ENCODE assay signal across 2 cellular contexts in the genomic region with DNA sequence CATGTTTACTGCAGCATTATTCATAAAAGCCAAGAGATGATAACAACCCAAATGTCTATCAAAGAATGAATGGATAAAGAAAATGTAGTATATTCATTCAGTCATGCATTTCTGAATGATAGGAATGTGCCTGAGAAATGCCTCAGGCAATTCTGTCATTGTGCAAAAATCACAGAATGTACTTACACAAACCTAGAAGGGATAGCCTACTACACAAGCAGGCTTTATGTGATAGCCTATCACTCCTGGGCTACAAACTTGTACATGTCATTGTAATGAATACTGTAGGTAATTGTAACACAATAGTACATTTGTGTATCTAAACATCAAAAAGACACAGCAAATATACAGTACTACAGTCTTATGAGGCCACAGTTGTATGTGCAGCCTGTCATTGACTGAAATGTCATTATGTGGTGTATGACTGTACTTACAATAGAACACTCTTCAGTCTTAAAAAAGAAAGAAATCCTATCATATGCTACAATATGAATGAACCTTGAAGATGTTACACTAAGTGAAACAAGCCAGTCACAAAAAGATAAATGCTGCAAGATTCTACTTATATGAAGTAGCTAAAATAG.
TF ChIP-seq lines count a peak whose summit lies in the region.

No MANE protein-coding gene starts in this region.

TF ChIP-seq in SK-N-SH treated with all-trans-retinoic acid at 6 μM for 48 hours, 23 proteins besides CTCF, POLR2A, EP300 and RAD21 (continued from another document):
- TF ChIP-seq, protein P1, sequence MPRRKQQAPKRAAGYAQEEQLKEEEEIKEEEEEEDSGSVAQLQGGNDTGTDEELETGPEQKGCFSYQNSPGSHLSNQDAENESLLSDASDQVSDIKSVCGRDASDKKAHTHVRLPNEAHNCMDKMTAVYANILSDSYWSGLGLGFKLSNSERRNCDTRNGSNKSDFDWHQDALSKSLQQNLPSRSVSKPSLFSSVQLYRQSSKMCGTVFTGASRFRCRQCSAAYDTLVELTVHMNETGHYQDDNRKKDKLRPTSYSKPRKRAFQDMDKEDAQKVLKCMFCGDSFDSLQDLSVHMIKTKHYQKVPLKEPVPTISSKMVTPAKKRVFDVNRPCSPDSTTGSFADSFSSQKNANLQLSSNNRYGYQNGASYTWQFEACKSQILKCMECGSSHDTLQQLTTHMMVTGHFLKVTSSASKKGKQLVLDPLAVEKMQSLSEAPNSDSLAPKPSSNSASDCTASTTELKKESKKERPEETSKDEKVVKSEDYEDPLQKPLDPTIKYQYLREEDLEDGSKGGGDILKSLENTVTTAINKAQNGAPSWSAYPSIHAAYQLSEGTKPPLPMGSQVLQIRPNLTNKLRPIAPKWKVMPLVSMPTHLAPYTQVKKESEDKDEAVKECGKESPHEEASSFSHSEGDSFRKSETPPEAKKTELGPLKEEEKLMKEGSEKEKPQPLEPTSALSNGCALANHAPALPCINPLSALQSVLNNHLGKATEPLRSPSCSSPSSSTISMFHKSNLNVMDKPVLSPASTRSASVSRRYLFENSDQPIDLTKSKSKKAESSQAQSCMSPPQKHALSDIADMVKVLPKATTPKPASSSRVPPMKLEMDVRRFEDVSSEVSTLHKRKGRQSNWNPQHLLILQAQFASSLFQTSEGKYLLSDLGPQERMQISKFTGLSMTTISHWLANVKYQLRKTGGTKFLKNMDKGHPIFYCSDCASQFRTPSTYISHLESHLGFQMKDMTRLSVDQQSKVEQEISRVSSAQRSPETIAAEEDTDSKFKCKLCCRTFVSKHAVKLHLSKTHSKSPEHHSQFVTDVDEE (CRISPR knock-in tag; IDR thresholded peaks at IDR 0.05): no peak
- TF ChIP-seq, protein P2, sequence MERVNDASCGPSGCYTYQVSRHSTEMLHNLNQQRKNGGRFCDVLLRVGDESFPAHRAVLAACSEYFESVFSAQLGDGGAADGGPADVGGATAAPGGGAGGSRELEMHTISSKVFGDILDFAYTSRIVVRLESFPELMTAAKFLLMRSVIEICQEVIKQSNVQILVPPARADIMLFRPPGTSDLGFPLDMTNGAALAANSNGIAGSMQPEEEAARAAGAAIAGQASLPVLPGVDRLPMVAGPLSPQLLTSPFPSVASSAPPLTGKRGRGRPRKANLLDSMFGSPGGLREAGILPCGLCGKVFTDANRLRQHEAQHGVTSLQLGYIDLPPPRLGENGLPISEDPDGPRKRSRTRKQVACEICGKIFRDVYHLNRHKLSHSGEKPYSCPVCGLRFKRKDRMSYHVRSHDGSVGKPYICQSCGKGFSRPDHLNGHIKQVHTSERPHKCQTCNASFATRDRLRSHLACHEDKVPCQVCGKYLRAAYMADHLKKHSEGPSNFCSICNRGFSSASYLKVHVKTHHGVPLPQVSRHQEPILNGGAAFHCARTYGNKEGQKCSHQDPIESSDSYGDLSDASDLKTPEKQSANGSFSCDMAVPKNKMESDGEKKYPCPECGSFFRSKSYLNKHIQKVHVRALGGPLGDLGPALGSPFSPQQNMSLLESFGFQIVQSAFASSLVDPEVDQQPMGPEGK (CRISPR knock-in tag; IDR thresholded peaks at IDR 0.05; ENCODE audit: borderline replicate concordance): no peak
- no peak for TF ChIP-seq ARNTL (CRISPR knock-in tag; IDR thresholded peaks at IDR 0.05; ENCODE audit: borderline replicate concordance, low read depth)
- TF ChIP-seq, protein P3, sequence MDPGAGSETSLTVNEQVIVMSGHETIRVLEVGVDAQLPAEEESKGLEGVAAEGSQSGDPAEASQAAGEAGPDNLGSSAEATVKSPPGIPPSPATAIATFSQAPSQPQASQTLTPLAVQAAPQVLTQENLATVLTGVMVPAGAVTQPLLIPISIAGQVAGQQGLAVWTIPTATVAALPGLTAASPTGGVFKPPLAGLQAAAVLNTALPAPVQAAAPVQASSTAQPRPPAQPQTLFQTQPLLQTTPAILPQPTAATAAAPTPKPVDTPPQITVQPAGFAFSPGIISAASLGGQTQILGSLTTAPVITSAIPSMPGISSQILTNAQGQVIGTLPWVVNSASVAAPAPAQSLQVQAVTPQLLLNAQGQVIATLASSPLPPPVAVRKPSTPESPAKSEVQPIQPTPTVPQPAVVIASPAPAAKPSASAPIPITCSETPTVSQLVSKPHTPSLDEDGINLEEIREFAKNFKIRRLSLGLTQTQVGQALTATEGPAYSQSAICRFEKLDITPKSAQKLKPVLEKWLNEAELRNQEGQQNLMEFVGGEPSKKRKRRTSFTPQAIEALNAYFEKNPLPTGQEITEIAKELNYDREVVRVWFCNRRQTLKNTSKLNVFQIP (CRISPR knock-in tag; IDR thresholded peaks at IDR 0.05; ENCODE audit: borderline replicate concordance, low read depth): no peak

TF ChIP-seq in SK-N-SH, 30 proteins besides CTCF, POLR2A, EP300 and RAD21 (continued from another document):
- TF ChIP-seq, protein P4, sequence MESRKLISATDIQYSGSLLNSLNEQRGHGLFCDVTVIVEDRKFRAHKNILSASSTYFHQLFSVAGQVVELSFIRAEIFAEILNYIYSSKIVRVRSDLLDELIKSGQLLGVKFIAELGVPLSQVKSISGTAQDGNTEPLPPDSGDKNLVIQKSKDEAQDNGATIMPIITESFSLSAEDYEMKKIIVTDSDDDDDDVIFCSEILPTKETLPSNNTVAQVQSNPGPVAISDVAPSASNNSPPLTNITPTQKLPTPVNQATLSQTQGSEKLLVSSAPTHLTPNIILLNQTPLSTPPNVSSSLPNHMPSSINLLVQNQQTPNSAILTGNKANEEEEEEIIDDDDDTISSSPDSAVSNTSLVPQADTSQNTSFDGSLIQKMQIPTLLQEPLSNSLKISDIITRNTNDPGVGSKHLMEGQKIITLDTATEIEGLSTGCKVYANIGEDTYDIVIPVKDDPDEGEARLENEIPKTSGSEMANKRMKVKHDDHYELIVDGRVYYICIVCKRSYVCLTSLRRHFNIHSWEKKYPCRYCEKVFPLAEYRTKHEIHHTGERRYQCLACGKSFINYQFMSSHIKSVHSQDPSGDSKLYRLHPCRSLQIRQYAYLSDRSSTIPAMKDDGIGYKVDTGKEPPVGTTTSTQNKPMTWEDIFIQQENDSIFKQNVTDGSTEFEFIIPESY (IDR thresholded peaks at IDR 0.05; ENCODE audit: borderline replicate concordance, low read depth): no peak
- TF ChIP-seq SMC3 (IDR thresholded peaks at IDR 0.05; ENCODE audit: low read depth, low read length) (no peak), SIN3A (IDR thresholded peaks at IDR 0.05; ENCODE audit: borderline replicate concordance, low read depth, low read length) (no peak), RFX5 (IDR thresholded peaks at IDR 0.05; ENCODE audit: low read length) (no peak), NFIC (IDR thresholded peaks at IDR 0.05; ENCODE audit: borderline replicate concordance) (no peak)
- TF ChIP-seq, protein P5, sequence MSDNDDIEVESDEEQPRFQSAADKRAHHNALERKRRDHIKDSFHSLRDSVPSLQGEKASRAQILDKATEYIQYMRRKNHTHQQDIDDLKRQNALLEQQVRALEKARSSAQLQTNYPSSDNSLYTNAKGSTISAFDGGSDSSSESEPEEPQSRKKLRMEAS (IDR thresholded peaks at IDR 0.05; ENCODE audit: low read depth): no peak
- TF ChIP-seq, protein P6, sequence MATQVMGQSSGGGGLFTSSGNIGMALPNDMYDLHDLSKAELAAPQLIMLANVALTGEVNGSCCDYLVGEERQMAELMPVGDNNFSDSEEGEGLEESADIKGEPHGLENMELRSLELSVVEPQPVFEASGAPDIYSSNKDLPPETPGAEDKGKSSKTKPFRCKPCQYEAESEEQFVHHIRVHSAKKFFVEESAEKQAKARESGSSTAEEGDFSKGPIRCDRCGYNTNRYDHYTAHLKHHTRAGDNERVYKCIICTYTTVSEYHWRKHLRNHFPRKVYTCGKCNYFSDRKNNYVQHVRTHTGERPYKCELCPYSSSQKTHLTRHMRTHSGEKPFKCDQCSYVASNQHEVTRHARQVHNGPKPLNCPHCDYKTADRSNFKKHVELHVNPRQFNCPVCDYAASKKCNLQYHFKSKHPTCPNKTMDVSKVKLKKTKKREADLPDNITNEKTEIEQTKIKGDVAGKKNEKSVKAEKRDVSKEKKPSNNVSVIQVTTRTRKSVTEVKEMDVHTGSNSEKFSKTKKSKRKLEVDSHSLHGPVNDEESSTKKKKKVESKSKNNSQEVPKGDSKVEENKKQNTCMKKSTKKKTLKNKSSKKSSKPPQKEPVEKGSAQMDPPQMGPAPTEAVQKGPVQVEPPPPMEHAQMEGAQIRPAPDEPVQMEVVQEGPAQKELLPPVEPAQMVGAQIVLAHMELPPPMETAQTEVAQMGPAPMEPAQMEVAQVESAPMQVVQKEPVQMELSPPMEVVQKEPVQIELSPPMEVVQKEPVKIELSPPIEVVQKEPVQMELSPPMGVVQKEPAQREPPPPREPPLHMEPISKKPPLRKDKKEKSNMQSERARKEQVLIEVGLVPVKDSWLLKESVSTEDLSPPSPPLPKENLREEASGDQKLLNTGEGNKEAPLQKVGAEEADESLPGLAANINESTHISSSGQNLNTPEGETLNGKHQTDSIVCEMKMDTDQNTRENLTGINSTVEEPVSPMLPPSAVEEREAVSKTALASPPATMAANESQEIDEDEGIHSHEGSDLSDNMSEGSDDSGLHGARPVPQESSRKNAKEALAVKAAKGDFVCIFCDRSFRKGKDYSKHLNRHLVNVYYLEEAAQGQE (IDR thresholded peaks at IDR 0.05; ENCODE audit: low read depth, low read length): no peak
- TF ChIP-seq, protein P7, sequence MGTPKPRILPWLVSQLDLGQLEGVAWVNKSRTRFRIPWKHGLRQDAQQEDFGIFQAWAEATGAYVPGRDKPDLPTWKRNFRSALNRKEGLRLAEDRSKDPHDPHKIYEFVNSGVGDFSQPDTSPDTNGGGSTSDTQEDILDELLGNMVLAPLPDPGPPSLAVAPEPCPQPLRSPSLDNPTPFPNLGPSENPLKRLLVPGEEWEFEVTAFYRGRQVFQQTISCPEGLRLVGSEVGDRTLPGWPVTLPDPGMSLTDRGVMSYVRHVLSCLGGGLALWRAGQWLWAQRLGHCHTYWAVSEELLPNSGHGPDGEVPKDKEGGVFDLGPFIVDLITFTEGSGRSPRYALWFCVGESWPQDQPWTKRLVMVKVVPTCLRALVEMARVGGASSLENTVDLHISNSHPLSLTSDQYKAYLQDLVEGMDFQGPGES (IDR thresholded peaks at IDR 0.05; ENCODE audit: low read depth, low read length): no peak
- TF ChIP-seq, protein P8, sequence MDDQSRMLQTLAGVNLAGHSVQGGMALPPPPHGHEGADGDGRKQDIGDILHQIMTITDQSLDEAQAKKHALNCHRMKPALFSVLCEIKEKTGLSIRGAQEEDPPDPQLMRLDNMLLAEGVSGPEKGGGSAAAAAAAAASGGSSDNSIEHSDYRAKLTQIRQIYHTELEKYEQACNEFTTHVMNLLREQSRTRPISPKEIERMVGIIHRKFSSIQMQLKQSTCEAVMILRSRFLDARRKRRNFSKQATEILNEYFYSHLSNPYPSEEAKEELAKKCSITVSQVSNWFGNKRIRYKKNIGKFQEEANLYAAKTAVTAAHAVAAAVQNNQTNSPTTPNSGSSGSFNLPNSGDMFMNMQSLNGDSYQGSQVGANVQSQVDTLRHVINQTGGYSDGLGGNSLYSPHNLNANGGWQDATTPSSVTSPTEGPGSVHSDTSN (IDR thresholded peaks at IDR 0.05): no peak
